28 cellular contexts compared by ENCODE assay signal in genomic region chr6:169424149-169424804, GRCh38.
A peak's percentile ranks its signal among the peaks of the same experiment; 100 is the strongest.
DNase-seq lines count a peak whose midpoint lies in the region; ATAC-seq and TF ChIP-seq lines count a peak whose summit lies in the region.
"Had no signal": no experiment of that assay in that cellular context is flagged by ENCODE, and none has a peak within 500 bp of the region (broad histone marks: within the 10 kb centered on the region; RNA-seq: fewer than 3 reads in every experiment).

No MANE protein-coding gene starts in this region.

- H3K36me3 Mint-ChIP-seq in CD4-positive, alpha-beta T cell (ENCODE audit: low read depth) = no peaks in the 10 kb centered on the region
- H3K36me3 Mint-ChIP-seq: brain; CD4-positive, CD25-positive, alpha-beta regulatory T cell; IgD-negative memory B cell had no signal

- ATAC-seq in GM18907 (IDR thresholded peaks at IDR 0.05; ENCODE audit: unreplicated experiment) = peak; percentile 20
- ATAC-seq in GM18873 (IDR thresholded peaks at IDR 0.05; ENCODE audit: low FRiP score, unreplicated experiment) = no peak
- ATAC-seq in CD4-positive, alpha-beta T cell (ENCODE audit: poor library complexity) = no peak
- ATAC-seq: GM12878, PC-3 had no signal

- H3K27ac Mint-ChIP-seq in CD4-positive, alpha-beta T cell = no peak overlapping the region
- H3K27ac Mint-ChIP-seq: CD4-positive, CD25-positive, alpha-beta regulatory T cell; IgD-negative memory B cell; T-helper 2 cell treated with Interferon-gamma antibody and Interleukin-4, amounts not matched to agents 5 μg/mL and 100 μg/mL, for 36 hours had no signal

- no peak for DNase-seq in adipocyte (ENCODE audit: low read depth)
- DNase-seq in fibroblast of mammary gland (ENCODE audit: low read depth) = peak; percentile 39
- DNase-seq in GF-D8 (lab: John Stamatoyannopoulos, UW) = no peak
- no peak for DNase-seq in CD4-positive, alpha-beta T cell
- no peak for DNase-seq in stimulated activated CD4-positive, alpha-beta T cell treated with anti-CD3 and anti-CD28 coated beads, Interleukin-2, amount 100 ng/mL, for 48 hours
- DNase-seq: activated CD4-positive, alpha-beta T cell treated with anti-CD3 and anti-CD28 coated beads for 4 hours; activated gamma-delta T cell treated with Interleukin-2 at 50 U/mL for 16 hours; activated T-cell treated with anti-CD3 and anti-CD28 coated beads, Interleukin-2, amount 50 U/mL, for 1 hour; CD4-positive, CD25-positive, alpha-beta regulatory T cell; effector CD4-positive, alpha-beta T cell; foreskin melanocyte; heart right ventricle; left cardiac atrium; NCI-H1092; NCI-H1694 treated with DMSO at 0.1 percent for 48 hours; NCI-H524 treated with DMSO at 0.1 percent for 48 hours; NK-92 treated with Interleukin-12 subunit alpha and Interleukin-12 subunit beta, amount 100 ng/mL, for 24 hours; nucleus accumbens; PC-3; Right ventricle myocardium superior had no signal

- H3K9me3 ChIP-seq in adipocyte (ENCODE audit: control insufficient read depth, low read length) (no peaks in the 10 kb centered on the region), skeletal muscle satellite cell (replicated peaks; ENCODE audit: low read length) (no peaks in the 10 kb centered on the region)
- no peaks in the 10 kb centered on the region for H3K9me3 ChIP-seq in CD4-positive, alpha-beta T cell (ENCODE audit: control insufficient read depth, low read length)

- H3K4me2 ChIP-seq in skeletal muscle satellite cell (ENCODE audit: low read length) = no peak overlapping the region

- H3K4me1 Mint-ChIP-seq in CD4-positive, alpha-beta T cell (ENCODE audit: low read depth) = no peaks in the 10 kb centered on the region
- H3K4me1 Mint-ChIP-seq: IgD-negative memory B cell had no signal

- no peaks in the 10 kb centered on the region for H3K27me3 ChIP-seq in adipocyte (replicated peaks; ENCODE audit: control insufficient read depth, insufficient read depth, low read length)
- no peaks in the 10 kb centered on the region for H3K27me3 ChIP-seq in skeletal muscle satellite cell (ENCODE audit: control insufficient read depth, insufficient read depth, low read length)
- H3K27me3 ChIP-seq in CD4-positive, alpha-beta T cell (ENCODE audit: control insufficient read depth, insufficient read depth, low read length) = no peaks in the 10 kb centered on the region

- H3K4me3 ChIP-seq in adipocyte (ENCODE audit: low read length) (peak overlapping the region; percentile 39), fibroblast of mammary gland (ENCODE audit: control insufficient read depth, low read depth, low read length) (peak overlapping the region; percentile 31), skeletal muscle satellite cell (ENCODE audit: low read length) (peak overlapping the region; percentile 59)
- H3K4me3 ChIP-seq: GM12878 had no signal

- no peaks in the 10 kb centered on the region for H3K36me3 ChIP-seq in adipocyte (ENCODE audit: control insufficient read depth, insufficient read depth, low read length, severe bottlenecking)
- no peaks in the 10 kb centered on the region for H3K36me3 ChIP-seq in skeletal muscle satellite cell (ENCODE audit: insufficient read depth, low read length)
- H3K36me3 ChIP-seq: heart right ventricle had no signal

- intact Hi-C loops in CD4-positive, alpha-beta T cell (cut with DNase I, micrococcal nuclease) = no loop called here

- H3K27ac ChIP-seq in CD4-positive, alpha-beta T cell (ENCODE audit: low read depth, low read length) = no peak overlapping the region
- H3K27ac ChIP-seq: epithelial cell of prostate had no signal

- H3K4me1 ChIP-seq in adipocyte (ENCODE audit: control insufficient read depth, insufficient read depth, low read length) = peaks cover 21% of the 10 kb centered on the region
- H3K4me1 ChIP-seq in skeletal muscle satellite cell (ENCODE audit: control insufficient read depth, insufficient read depth, low read length) = peaks cover 10% of the 10 kb centered on the region

- POLR2A ChIA-PET in CD4-positive, alpha-beta T cell (lab: Charles Lee) = no interaction called here

- H3K9ac ChIP-seq in adipocyte (ENCODE audit: low read length) (peak overlapping the region; percentile 24), skeletal muscle satellite cell (ENCODE audit: low read depth, low read length) (peak overlapping the region; percentile 61)

- no peak for TF ChIP-seq CTCF in fibroblast of mammary gland (conservative IDR thresholded peaks at IDR 0.05; ENCODE audit: control insufficient read depth, insufficient read depth, low read depth, low read length)
- TF ChIP-seq CTCF in CD4-positive, alpha-beta T cell (IDR thresholded peaks at IDR 0.05) = no peak

- no peaks in the 10 kb centered on the region for H3K9me3 Mint-ChIP-seq in CD4-positive, alpha-beta T cell

- CTCF ChIA-PET in CD4-positive, alpha-beta T cell (lab: Charles Lee) = no interaction called here

- H3K27me3 Mint-ChIP-seq in CD4-positive, alpha-beta T cell = peaks cover 7% of the 10 kb centered on the region
- H3K27me3 Mint-ChIP-seq: brain; CD4-positive, CD25-positive, alpha-beta regulatory T cell had no signal

- H3K4me3 Mint-ChIP-seq in CD4-positive, alpha-beta T cell = no peak overlapping the region
- H3K4me3 Mint-ChIP-seq: brain; CD4-positive, CD25-positive, alpha-beta regulatory T cell; T-helper 2 cell treated with Interferon-gamma antibody and Interleukin-4, amounts not matched to agents 5 μg/mL and 100 μg/mL, for 36 hours had no signal
